In the genomic region with DNA sequence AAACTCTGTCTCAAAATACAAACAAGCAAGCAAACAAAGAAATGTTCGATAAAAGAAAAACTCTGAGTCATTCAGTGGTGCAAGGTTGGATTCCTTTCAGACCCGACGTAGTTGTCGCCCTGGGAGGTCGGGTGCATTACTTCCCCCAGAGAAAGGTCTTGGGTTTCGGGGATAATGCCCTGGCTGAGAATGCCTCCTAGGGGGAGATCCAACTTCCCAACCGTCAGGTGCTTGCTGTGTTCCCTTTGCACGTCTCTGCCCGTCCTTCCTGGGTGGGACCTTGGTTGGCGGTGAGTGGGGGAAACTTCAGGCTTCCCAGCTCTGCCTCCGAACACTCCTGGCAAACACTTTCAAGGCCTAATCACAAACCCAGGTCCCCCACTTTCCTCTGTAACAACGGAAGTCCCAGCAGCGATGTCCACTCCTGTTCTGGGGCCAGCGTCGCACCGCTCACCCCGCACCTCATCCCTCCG, we compare ENCODE assay signal across 8 cellular contexts. TPM values are rescaled to one million over a fixed set of nuclear protein-coding genes. Genes with fewer than 3 reads are reported as not detected.
DNase-seq lines count a peak whose midpoint lies in the region; ATAC-seq and TF ChIP-seq lines count a peak whose summit lies in the region.

No MANE protein-coding gene starts in this region.

- intact Hi-C loops in OCI-LY7 (cut with micrococcal nuclease; ENCODE audit: unreplicated experiment): no loop called here

- in situ Hi-C loops in G401 (cut with HindIII; ENCODE audit: low sequenced_read_pairs): no loop called here

- peaks cover 24% of the 10 kb centered on the region for H3K36me3 ChIP-seq in OCI-LY7 (ENCODE audit: insufficient read depth, low read length)
- H3K36me3 ChIP-seq in iPS-20b (ENCODE audit: insufficient read depth, low read depth, low read length): peaks cover 13% of the 10 kb centered on the region

- H3K4me3 ChIP-seq in OCI-LY7 (ENCODE audit: low read depth, low read length, poor library complexity, severe bottlenecking) (peak overlapping the region; percentile 83), iPS-20b (ENCODE audit: low read length) (peak overlapping the region; percentile 100), skin epidermis (peak overlapping the region; percentile 67 to 89 (median 81))

- POLR2A ChIA-PET in OCI-LY7 (lab: Charles Lee): interaction anchor here (0.6 kb wide), 1 partner anchor 733 kb away, joined by 3 read pairs; no protein-coding TSS in a partner anchor

- peak; percentile 2 for ATAC-seq in HG02938 (IDR thresholded peaks at IDR 0.05; ENCODE audit: unreplicated experiment)

- H3K27me3 ChIP-seq in iPS-20b (ENCODE audit: insufficient read depth, low read length): no peaks in the 10 kb centered on the region; the same call in 1 of the 2 replicates

- TF ChIP-seq CTCF in OCI-LY7 (conservative IDR thresholded peaks at IDR 0.05; ENCODE audit: low read length): no peak

- peak overlapping the region; percentile 90 for H3K9ac ChIP-seq in iPS-20b (ENCODE audit: low read depth, low read length)

- H2AFZ ChIP-seq in OCI-LY7 (ENCODE audit: low read length): peak overlapping the region; percentile 66; the same call in 1 of the 2 replicates

- CTCF ChIA-PET in OCI-LY7 (lab: Charles Lee; ENCODE audit: unreplicated experiment): no interaction called here

- DNase-seq in GM03348 (ENCODE audit: low spot score): peak; percentile 35
- peak; percentile 4 for DNase-seq in OCI-LY7 (ENCODE audit: low spot score)
- DNase-seq in astrocyte of the hippocampus (ENCODE audit: low read depth, low spot score): peak; percentile 82
- DNase-seq in G401 (ENCODE audit: low spot score): no peak
- DNase-seq in NCI-H187 (lab: John Stamatoyannopoulos, UW): no peak

- no peaks in the 10 kb centered on the region for H3K9me2 ChIP-seq in OCI-LY7 (ENCODE audit: insufficient read depth, low read length)

- peak overlapping the region; percentile 93 for H3K4me2 ChIP-seq in OCI-LY7 (ENCODE audit: low read length)

- peaks cover 22% of the 10 kb centered on the region; the same call in 1 of the 2 replicates for H3K79me2 ChIP-seq in OCI-LY7 (ENCODE audit: insufficient read depth, low read depth, low read length)

- no peaks in the 10 kb centered on the region for H3K9me3 ChIP-seq in OCI-LY7 (ENCODE audit: low read length)
- no peaks in the 10 kb centered on the region for H3K9me3 ChIP-seq in iPS-20b (ENCODE audit: insufficient read depth, low read depth, low read length)

- peaks cover 17% of the 10 kb centered on the region for H3K4me1 ChIP-seq in OCI-LY7 (ENCODE audit: insufficient read depth, low read length, poor library complexity, severe bottlenecking)
- H3K4me1 ChIP-seq in iPS-20b (ENCODE audit: insufficient read depth, low read length): peaks cover 10% of the 10 kb centered on the region

- no TSS peak for BruUV-seq in OCI-LY7 (replicated peaks; lab: Mats Ljungman, UMichigan)

- no peaks in the 10 kb centered on the region for H4K20me1 ChIP-seq in OCI-LY7 (ENCODE audit: insufficient read depth, low read length)

- H3K27ac ChIP-seq in OCI-LY7 (ENCODE audit: low read depth, low read length, poor library complexity, severe bottlenecking) (peak overlapping the region; percentile 49), iPS-20b (ENCODE audit: low read length) (peak overlapping the region; percentile 16), skin epidermis (peak overlapping the region; percentile 61 to 89 (median 83))

RNA-seq across cellular contexts. Expression of gene TPGS2, which starts 0.6 kb away (rescaled TPM):
- total RNA-seq in OCI-LY7 (2014; rRNA removed; shearing (Covaris generic)): 35.7 and 44.8 TPM in 2 replicates
- 55.1 and 65.5 TPM in 2 replicates for total RNA-seq in OCI-LY7 (2022)
- total RNA-seq in G401 (2014; rRNA removed; shearing (Covaris generic)): 246 and 284 TPM in 2 replicates

RNA-seq across cellular contexts. Expression of gene KIAA1328, which starts 0.7 kb away (rescaled TPM):
- 3.0 and 4.4 TPM in 2 replicates for total RNA-seq in OCI-LY7 (2014; rRNA removed; shearing (Covaris generic))
- 5.8 and 8.0 TPM in 2 replicates for total RNA-seq in OCI-LY7 (2022)
- total RNA-seq in G401 (2014; rRNA removed; shearing (Covaris generic)): 3.6 and 3.8 TPM in 2 replicates

Comparison
In these comparisons a context has a peak if more than half of its experiments do, and no peak if none do; other contexts are left out.
1. DNase-seq: peak in GM03348 (single experiment), OCI-LY7 (single experiment) and astrocyte of the hippocampus (single experiment); none in G401 (single experiment) and NCI-H187 (0 of 2).
2. H3K27ac ChIP-seq: peak in every context shown above with its lines; median percentile 83 in skin epidermis; 49 in OCI-LY7; 16 in iPS-20b.
3. Peak in every context shown above with its lines, with median percentiles within 50 percentile points of each other: H3K4me3 ChIP-seq.